In the genomic region with DNA sequence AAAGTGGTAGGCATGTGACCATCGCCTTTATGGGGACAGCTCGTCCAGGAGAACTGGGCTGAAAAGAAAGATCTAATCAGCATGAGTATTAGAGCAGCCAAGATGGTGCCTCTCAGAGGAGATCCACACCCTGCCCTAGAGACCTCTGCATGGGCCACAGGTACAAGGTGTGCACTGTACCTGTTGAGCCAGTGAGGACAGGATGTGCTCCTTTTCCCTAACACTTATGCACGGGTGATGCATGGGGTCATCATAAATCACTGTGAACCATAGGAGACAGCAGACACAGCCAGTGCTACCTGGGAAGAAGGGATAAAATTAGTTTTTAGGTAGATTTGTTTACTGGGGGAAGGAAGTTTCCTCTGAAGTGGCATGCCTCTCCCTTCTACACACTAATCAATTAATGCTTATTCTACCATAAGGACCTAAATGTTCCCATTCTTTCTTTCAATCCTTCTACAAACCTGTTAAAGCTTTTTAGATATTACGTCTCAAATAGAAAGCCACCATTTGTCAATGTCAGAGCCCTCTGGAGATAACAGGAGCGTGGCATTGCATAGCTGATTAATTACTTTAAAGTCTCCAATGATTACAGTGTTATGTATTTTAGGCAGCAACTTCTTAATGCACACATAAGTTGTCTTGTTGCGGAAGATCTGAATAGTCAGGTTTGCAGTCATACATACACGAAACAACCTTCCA, we compare ENCODE assay signal across 30 cellular contexts. TPM values are rescaled to one million over a fixed set of nuclear protein-coding genes. Genes with fewer than 3 reads are reported as not detected.
DNase-seq lines count a peak whose midpoint lies in the region; ATAC-seq, FAIRE-seq and TF ChIP-seq lines count a peak whose summit lies in the region.
"Had no signal": no experiment of that assay in that cellular context is flagged by ENCODE, and none has a peak within 500 bp of the region (broad histone marks: within the 10 kb centered on the region; RNA-seq: fewer than 3 reads in every experiment).

No MANE protein-coding gene starts in this region.

- H3K9ac ChIP-seq in K562 (ENCODE audit: insufficient read depth in 1 of 2, low read depth in 2 of 2, low read length in 2 of 2): no peak overlapping the region
- H3K9ac ChIP-seq: BLaER1 had no signal

- CTCF ChIA-PET in activated naive CD4-positive, alpha-beta T cell treated with anti-CD3 and anti-CD28 coated beads for 36 hours (lab: Charles Lee): interaction anchor here (0.7 kb wide), 1 partner anchor 357 kb away, joined by 3 read pairs; no protein-coding TSS in a partner anchor
- CTCF ChIA-PET in activated naive CD4-positive, alpha-beta T cell treated with anti-CD3 and anti-CD28 coated beads, Interleukin-2, amount 10 ng/mL, durations not matched to agents 7 days and 5 days (lab: Charles Lee): no interaction called here
- CTCF ChIA-PET in K562 (lab: Yijun Ruan, JAX; ENCODE audit: low intra/inter-chr PET ratio): no interaction called here

- H4K20me1 ChIP-seq in K562 (replicated peaks; ENCODE audit: control insufficient read depth, insufficient read depth, low read length): no peaks in the 10 kb centered on the region
- H4K20me1 ChIP-seq: BLaER1 had no signal

- H3K27ac Mint-ChIP-seq in activated naive CD4-positive, alpha-beta T cell treated with anti-CD3 and anti-CD28 coated beads for 36 hours: peak overlapping the region; percentile 48
- H3K27ac Mint-ChIP-seq in activated naive CD4-positive, alpha-beta T cell treated with anti-CD3 and anti-CD28 coated beads, Interleukin-2, amount 10 ng/mL, durations not matched to agents 7 days and 5 days: no peak overlapping the region
- no peak overlapping the region for H3K27ac Mint-ChIP-seq in mesothelial cell of epicardium
- H3K27ac Mint-ChIP-seq: CD14-positive monocyte; CD4-positive, alpha-beta memory T cell; CD4-positive, CD25-positive, alpha-beta regulatory T cell; CD8-positive, alpha-beta memory T cell had no signal

- intact Hi-C loops in activated naive CD4-positive, alpha-beta T cell treated with anti-CD3 and anti-CD28 coated beads for 36 hours (cut with micrococcal nuclease): no loop called here
- intact Hi-C loops in K562 (cut with micrococcal nuclease): no loop called here

- no peak for TF ChIP-seq RAD21 in K562 (CRISPR knock-in tag; conservative IDR thresholded peaks at IDR 0.05 in 1 of 2, IDR thresholded peaks at IDR 0.05 in 1 of 2)

- H3K27me3 ChIP-seq in K562 (ENCODE audit: control insufficient read depth in 2 of 2, insufficient read depth in 2 of 2, low read length in 2 of 2): peaks cover 0 to 6% of the 10 kb centered on the region in 2 experiments; a peak in 1 of 5 replicates
- H3K27me3 ChIP-seq: BE2C, BLaER1 had no signal

- TF ChIP-seq CTCF in K562 (IDR thresholded peaks at IDR 0.05 in 2 of 3, conservative IDR thresholded peaks at IDR 0.05 in 1 of 3; ENCODE audit: insufficient read depth in 2 of 3, low read depth in 1 of 3, low read length in 3 of 3) (no peak), mesothelial cell of epicardium (IDR thresholded peaks at IDR 0.05; ENCODE audit: unreplicated experiment) (no peak)

- H2AFZ ChIP-seq in K562 (ENCODE audit: low read depth, low read length): no peak overlapping the region

- POLR2A ChIA-PET in K562 (lab: Yijun Ruan, JAX): interaction anchor here (1.0 to 1.9 kb wide), 3 partner anchors 9 to 114 kb away, joined by 3 to 7 read pairs (median 3); no protein-coding TSS in a partner anchor

- no peak overlapping the region for H3K27ac ChIP-seq in K562 (ENCODE audit: extremely low read depth, low read depth, low read length)
- H3K27ac ChIP-seq: BLaER1 had no signal

- no peaks in the 10 kb centered on the region for H3K9me1 ChIP-seq in K562 (ENCODE audit: control insufficient read depth, insufficient read depth, low read length)

- no peaks in the 10 kb centered on the region for H3K4me1 ChIP-seq in K562 (replicated peaks in 1 of 2; ENCODE audit: control insufficient read depth in 2 of 2, insufficient read depth in 2 of 2, low read length in 2 of 2)
- H3K4me1 ChIP-seq: BE2C, BLaER1 had no signal

- no peak for FAIRE-seq in K562 (lab: Jason Lieb, UNC)
- FAIRE-seq: A204.1, GM12878, GM12892, GM18507 had no signal

- no peak; the same call in 2 of the 3 replicates for ATAC-seq in K562
- no peak for ATAC-seq in HG02763 (IDR thresholded peaks at IDR 0.05; ENCODE audit: unreplicated experiment)
- ATAC-seq: GM12878 had no signal

- no peak for DNase-seq in activated naive CD4-positive, alpha-beta T cell treated with anti-CD3 and anti-CD28 coated beads for 36 hours
- DNase-seq in activated naive CD4-positive, alpha-beta T cell treated with anti-CD3 and anti-CD28 coated beads, Interleukin-2, amount 10 ng/mL, durations not matched to agents 7 days and 5 days: no peak
- DNase-seq in K562 (ENCODE audit: extremely low read depth in 1 of 4, low spot score in 3 of 4) (no peak), mesothelial cell of epicardium (ENCODE audit: low spot score in 2 of 2, unreplicated experiment in 2 of 2) (no peak)
- DNase-seq: 8988T; ACHN; BE2C; C1 segment of cervical spinal cord; CD4-positive, alpha-beta memory T cell; CD4-positive, CD25-positive, alpha-beta regulatory T cell; CD8-positive, alpha-beta memory T cell; COR-L47; DMS 273 treated with DMSO at 0.1 percent for 48 hours; DMS153; DMS53; DMS79; DND-41; EL; GDM1 had no signal

- TF ChIP-seq POLR2A in K562 (conservative IDR thresholded peaks at IDR 0.05): no peak

- no peaks in the 10 kb centered on the region for H3K36me3 ChIP-seq in K562 (ENCODE audit: control insufficient read depth, insufficient read depth, low read length)
- H3K36me3 ChIP-seq: BE2C, BLaER1 had no signal

- no peak overlapping the region for H3K4me3 ChIP-seq in K562
- H3K4me3 ChIP-seq: BLaER1, GM12878 had no signal

- H3K9me3 Mint-ChIP-seq in activated naive CD4-positive, alpha-beta T cell treated with anti-CD3 and anti-CD28 coated beads for 36 hours: peaks cover 4% of the 10 kb centered on the region
- no peaks in the 10 kb centered on the region for H3K9me3 Mint-ChIP-seq in activated naive CD4-positive, alpha-beta T cell treated with anti-CD3 and anti-CD28 coated beads, Interleukin-2, amount 10 ng/mL, durations not matched to agents 7 days and 5 days
- no peaks in the 10 kb centered on the region for H3K9me3 Mint-ChIP-seq in mesothelial cell of epicardium
- H3K9me3 Mint-ChIP-seq: CD4-positive, alpha-beta memory T cell; CD8-positive, alpha-beta memory T cell had no signal

- 22% methylated on average over 7 of the region's 7 CpGs for WGBS in K562 (ENCODE audit: insufficient coverage, low coverage, missing lambda C conversion rate)

- peaks cover 2% of the 10 kb centered on the region for H3K27me3 Mint-ChIP-seq in activated naive CD4-positive, alpha-beta T cell treated with anti-CD3 and anti-CD28 coated beads for 36 hours (ENCODE audit: low read depth)
- H3K27me3 Mint-ChIP-seq in activated naive CD4-positive, alpha-beta T cell treated with anti-CD3 and anti-CD28 coated beads, Interleukin-2, amount 10 ng/mL, durations not matched to agents 7 days and 5 days: no peaks in the 10 kb centered on the region
- peaks cover 30% of the 10 kb centered on the region for H3K27me3 Mint-ChIP-seq in mesothelial cell of epicardium (ENCODE audit: low read depth)

- H3K36me3 Mint-ChIP-seq in activated naive CD4-positive, alpha-beta T cell treated with anti-CD3 and anti-CD28 coated beads for 36 hours (ENCODE audit: low read depth): peaks cover 2% of the 10 kb centered on the region
- no peaks in the 10 kb centered on the region for H3K36me3 Mint-ChIP-seq in activated naive CD4-positive, alpha-beta T cell treated with anti-CD3 and anti-CD28 coated beads, Interleukin-2, amount 10 ng/mL, durations not matched to agents 7 days and 5 days
- no peaks in the 10 kb centered on the region for H3K36me3 Mint-ChIP-seq in mesothelial cell of epicardium
- H3K36me3 Mint-ChIP-seq: CD14-positive monocyte; CD4-positive, alpha-beta memory T cell; CD4-positive, CD25-positive, alpha-beta regulatory T cell had no signal

- H3K4me2 ChIP-seq in K562 (ENCODE audit: insufficient read depth, low read length): no peak overlapping the region
- H3K4me2 ChIP-seq: BLaER1 had no signal

- no peak overlapping the region for H3K4me3 Mint-ChIP-seq in activated naive CD4-positive, alpha-beta T cell treated with anti-CD3 and anti-CD28 coated beads for 36 hours
- no peak overlapping the region for H3K4me3 Mint-ChIP-seq in activated naive CD4-positive, alpha-beta T cell treated with anti-CD3 and anti-CD28 coated beads, Interleukin-2, amount 10 ng/mL, durations not matched to agents 7 days and 5 days
- H3K4me3 Mint-ChIP-seq in mesothelial cell of epicardium: no peak overlapping the region
- H3K4me3 Mint-ChIP-seq: CD14-positive monocyte; CD4-positive, alpha-beta memory T cell; CD4-positive, CD25-positive, alpha-beta regulatory T cell; CD8-positive, alpha-beta memory T cell had no signal

- no peaks in the 10 kb centered on the region for H3K9me3 ChIP-seq in K562 (replicated peaks; ENCODE audit: control insufficient read depth, insufficient read depth, low read depth, low read length)
- H3K9me3 ChIP-seq: BE2C, BLaER1 had no signal

- peaks cover 45% of the 10 kb centered on the region for H3K4me1 Mint-ChIP-seq in activated naive CD4-positive, alpha-beta T cell treated with anti-CD3 and anti-CD28 coated beads for 36 hours (ENCODE audit: low read depth)
- H3K4me1 Mint-ChIP-seq in activated naive CD4-positive, alpha-beta T cell treated with anti-CD3 and anti-CD28 coated beads, Interleukin-2, amount 10 ng/mL, durations not matched to agents 7 days and 5 days: no peaks in the 10 kb centered on the region
- no peaks in the 10 kb centered on the region for H3K4me1 Mint-ChIP-seq in mesothelial cell of epicardium
- H3K4me1 Mint-ChIP-seq: CD4-positive, alpha-beta memory T cell; CD4-positive, CD25-positive, alpha-beta regulatory T cell; CD8-positive, alpha-beta memory T cell had no signal

- in situ Hi-C loops in K562 (cut with MboI): no loop called here

- no TSS peak for BruUV-seq in K562 (replicated peaks; lab: Mats Ljungman, UMichigan)

- H3K79me2 ChIP-seq in K562 (ENCODE audit: control insufficient read depth, insufficient read depth, low read length): no peaks in the 10 kb centered on the region

- no peak for TF ChIP-seq EP300 in K562 (IDR thresholded peaks at IDR 0.05; ENCODE audit: low read length)

RNA-seq across cellular contexts. Expression of gene SLC17A2, which starts 13.6 kb away (rescaled TPM):
- under 1 TPM; 0.07 to 0.14 TPM for total RNA-seq in activated naive CD4-positive, alpha-beta T cell treated with anti-CD3 and anti-CD28 coated beads for 36 hours
- not detected in 2 replicates for total RNA-seq in K562 (2011; cell fraction: chromatin; rRNA removed; ENCODE audit: low replicate concordance)
- not detected in 2 replicates for total RNA-seq in K562 (2011; cell fraction: nucleolus; rRNA removed)
- total RNA-seq in K562 (2011; cell fraction: nucleoplasm; rRNA removed): not detected in 2 replicates
- total RNA-seq in K562 (2014; rRNA removed) (not detected in 2 replicates), K562 (2014; rRNA removed; fragmentation: Illumina TruSeq; extraction: Trizol) (not detected in 2 replicates), K562 (2015; rRNA removed; fragmentation: Illumina TruSeq; extraction: Trizol) (not detected in 2 replicates), K562 (2021) (not detected in 2 replicates), mesothelial cell of epicardium (not detected in 3 replicates)
- polyA plus RNA-seq in K562 (2011; rRNA removed) (not detected in 2 replicates), K562 (2014; fragmentation: Illumina TruSeq; extraction: Trizol) (not detected in 2 replicates), K562 (2014; fragmentation: Nextera tagmentation; extraction: Ambion mirVana) (not detected), K562 (2014; rRNA removed) (not detected in 2 replicates)
- not detected in 2 replicates for polyA plus RNA-seq in K562 (2011; cell fraction: cytosol; rRNA removed)
- not detected in 2 replicates for polyA plus RNA-seq in K562 (2011; cell fraction: nucleus; rRNA removed)
- polyA plus RNA-seq in K562 (2012): not detected in 2 replicates
- not detected in 2 replicates for polyA minus RNA-seq in K562 (2011; rRNA and poly(A)+ RNA removed)
- not detected in 2 replicates for polyA minus RNA-seq in K562 (2011; cell fraction: cytosol; rRNA and poly(A)+ RNA removed)
- polyA minus RNA-seq in K562 (2011; cell fraction: nucleus; rRNA and poly(A)+ RNA removed): not detected in 2 replicates
- total RNA-seq: A673; CD4-positive, alpha-beta memory T cell; CD4-positive, CD25-positive, alpha-beta regulatory T cell; CD8-positive, alpha-beta memory T cell; Daoy; G401; GM12878 had no signal
- polyA plus RNA-seq: AG04450; CD14-positive monocyte; CD4-positive, alpha-beta memory T cell; CD4-positive, CD25-positive, alpha-beta regulatory T cell; CD8-positive, alpha-beta memory T cell; GM12878 had no signal

RNA-seq across cellular contexts. Expression of gene SLC17A3, which starts 42.9 kb away (rescaled TPM):
- not detected for total RNA-seq in activated naive CD4-positive, alpha-beta T cell treated with anti-CD3 and anti-CD28 coated beads for 36 hours
- not detected in 2 replicates for total RNA-seq in K562 (2011; cell fraction: chromatin; rRNA removed; ENCODE audit: low replicate concordance)
- total RNA-seq in K562 (2011; cell fraction: nucleolus; rRNA removed): not detected in 2 replicates
- total RNA-seq in K562 (2011; cell fraction: nucleoplasm; rRNA removed): not detected in 2 replicates
- total RNA-seq in K562 (2014; rRNA removed): not detected in 2 replicates
- not detected in 2 replicates for total RNA-seq in K562 (2014; rRNA removed; fragmentation: Illumina TruSeq; extraction: Trizol)
- total RNA-seq in K562 (2015; rRNA removed; fragmentation: Illumina TruSeq; extraction: Trizol): not detected in 2 replicates
- not detected in 2 replicates for total RNA-seq in K562 (2021)
- polyA plus RNA-seq in K562 (2011; rRNA removed): 0.08 TPM in 1 of 2 replicates, not detected in the other
- polyA plus RNA-seq in K562 (2011; cell fraction: cytosol; rRNA removed): not detected in 2 replicates
- 0.11 TPM in 1 of 2 replicates, not detected in the other for polyA plus RNA-seq in K562 (2011; cell fraction: nucleus; rRNA removed)
- polyA plus RNA-seq in K562 (2012): 0.32 TPM in 1 of 2 replicates, not detected in the other
- not detected in 2 replicates for polyA plus RNA-seq in K562 (2014; fragmentation: Illumina TruSeq; extraction: Trizol)
- under 1 TPM in 1 of 2 experiments, not detected in 1; 0.04 TPM for polyA plus RNA-seq in K562 (2014; fragmentation: Nextera tagmentation; extraction: Ambion mirVana)
- not detected in 2 replicates for polyA plus RNA-seq in K562 (2014; rRNA removed)
- polyA minus RNA-seq in K562 (2011; rRNA and poly(A)+ RNA removed): not detected in 2 replicates
- polyA minus RNA-seq in K562 (2011; cell fraction: cytosol; rRNA and poly(A)+ RNA removed): not detected in 2 replicates
- polyA minus RNA-seq in K562 (2011; cell fraction: nucleus; rRNA and poly(A)+ RNA removed): not detected in 2 replicates
- total RNA-seq in mesothelial cell of epicardium: not detected in 3 replicates
- total RNA-seq: A673; CD4-positive, CD25-positive, alpha-beta regulatory T cell; CD8-positive, alpha-beta memory T cell; Daoy; G401; GM12878 had no signal
- polyA plus RNA-seq: CD14-positive monocyte; CD8-positive, alpha-beta memory T cell; GM12878 had no signal

RNA-seq across cellular contexts. Expression of gene TRIM38, which starts 45.7 kb away (rescaled TPM):
- total RNA-seq in activated naive CD4-positive, alpha-beta T cell treated with anti-CD3 and anti-CD28 coated beads for 36 hours: 10 to 100 TPM; 19.1 to 19.7 TPM
- 7.8 and 13.4 TPM in 2 replicates for total RNA-seq in K562 (2011; cell fraction: chromatin; rRNA removed; ENCODE audit: low replicate concordance)
- total RNA-seq in K562 (2011; cell fraction: nucleolus; rRNA removed): 4.8 and 5.9 TPM in 2 replicates
- 8.2 and 15.0 TPM in 2 replicates for total RNA-seq in K562 (2011; cell fraction: nucleoplasm; rRNA removed)
- total RNA-seq in K562 (2014; rRNA removed) (4.4 and 4.8 TPM in 2 replicates), K562 (2014; rRNA removed; fragmentation: Illumina TruSeq; extraction: Trizol) (6.5 and 7.3 TPM in 2 replicates), K562 (2015; rRNA removed; fragmentation: Illumina TruSeq; extraction: Trizol) (6.1 and 6.7 TPM in 2 replicates), K562 (2021) (5.3 and 6.3 TPM in 2 replicates), mesothelial cell of epicardium (15.8 to 17.1 TPM (median 15.9 TPM) in 3 replicates)
- polyA plus RNA-seq in K562 (2011; rRNA removed) (4.8 and 6.7 TPM in 2 replicates), K562 (2014; fragmentation: Illumina TruSeq; extraction: Trizol) (5.9 and 6.6 TPM in 2 replicates), K562 (2014; fragmentation: Nextera tagmentation; extraction: Ambion mirVana) (1 to 10 TPM; 1.7 to 2.3 TPM), K562 (2014; rRNA removed) (5.2 and 5.7 TPM in 2 replicates)
- polyA plus RNA-seq in K562 (2011; cell fraction: cytosol; rRNA removed): 2.0 and 2.8 TPM in 2 replicates
- polyA plus RNA-seq in K562 (2011; cell fraction: nucleus; rRNA removed): 6.6 and 8.0 TPM in 2 replicates
- 3.9 and 8.4 TPM in 2 replicates for polyA plus RNA-seq in K562 (2012)
- 7.4 and 7.6 TPM in 2 replicates for polyA minus RNA-seq in K562 (2011; rRNA and poly(A)+ RNA removed)
- polyA minus RNA-seq in K562 (2011; cell fraction: cytosol; rRNA and poly(A)+ RNA removed): 2.9 and 3.2 TPM in 2 replicates
- 5.3 and 6.3 TPM in 2 replicates for polyA minus RNA-seq in K562 (2011; cell fraction: nucleus; rRNA and poly(A)+ RNA removed)
